ENCODE assay signal across 12 cellular contexts in genomic region chr11:76781046-76781801, GRCh38. TPM values are rescaled to one million over a fixed set of nuclear protein-coding genes. Genes with fewer than 3 reads are reported as not detected.
DNase-seq lines count a peak whose midpoint lies in the region; ATAC-seq and TF ChIP-seq lines count a peak whose summit lies in the region.
"Had no signal": no experiment of that assay in that cellular context is flagged by ENCODE, and none has a peak within 500 bp of the region (broad histone marks: within the 10 kb centered on the region; RNA-seq: fewer than 3 reads in every experiment).

No MANE protein-coding gene starts in this region.

- DNase-seq in heart left ventricle (no peak), cardiac septum (ENCODE audit: low spot score) (no peak), colonic mucosa (peak; percentile 79), mesenchymal stem cell (no peak), uterus (no peak), COR-L47 (lab: John Stamatoyannopoulos, UW) (no peak), mesenteric fat pad (ENCODE audit: low spot score) (no peak)
- DNase-seq: immature natural killer cell; NCI-H2171; stimulated activated CD4-positive, alpha-beta T cell treated with anti-CD3 and anti-CD28 coated beads, Interleukin-2, amount 100 ng/mL, for 48 hours had no signal

- TF ChIP-seq CTCF in heart left ventricle (IDR thresholded peaks at IDR 0.05) (no peak), colonic mucosa (IDR thresholded peaks at IDR 0.05) (no peak), uterus (IDR thresholded peaks at IDR 0.05) (no peak)

- intact Hi-C loops in heart left ventricle (cut with DNase I) (loop anchor here in 2 of 10 donors (5.0 kb wide), 2 partner anchors 34 to 39 kb away; no protein-coding TSS in a partner anchor), cardiac septum (cut with DNase I) (no loop called here), colonic mucosa (cut with DNase I) (no loop called here), uterus (cut with DNase I; ENCODE audit: low total_unique reads) (no loop called here)

- H2AFZ ChIP-seq in mesenchymal stem cell (ENCODE audit: low read depth, low read length), result no peak overlapping the region

- H3K4ac ChIP-seq in mesenchymal stem cell (ENCODE audit: low read depth in 1 of 2, low read length in 2 of 2), result peak overlapping the region in 1 of 2 experiments; percentile 19

- ATAC-seq in heart left ventricle (no peak), GM18907 (IDR thresholded peaks at IDR 0.05; ENCODE audit: unreplicated experiment) (no peak)
- ATAC-seq: Panc1 had no signal

- H3K18ac ChIP-seq in mesenchymal stem cell (ENCODE audit: low read depth in 1 of 2, low read length in 2 of 2), result peak overlapping the region; percentile 18 to 38

- peak overlapping the region; percentile 7 for H4K8ac ChIP-seq in mesenchymal stem cell (ENCODE audit: low read length)

- H3K9me3 ChIP-seq in heart left ventricle (peaks cover 0 to 16% (median 7%) of the 10 kb centered on the region in 12 donors), colonic mucosa (no peaks in the 10 kb centered on the region), mesenchymal stem cell (ENCODE audit: control insufficient read depth, low read length) (peaks cover 18% of the 10 kb centered on the region), uterus (no peaks in the 10 kb centered on the region)

- H3K9ac ChIP-seq in colonic mucosa (ENCODE audit: low read depth in 2 of 2, low read length in 2 of 2) (peak overlapping the region; percentile 25 to 89), mesenchymal stem cell (ENCODE audit: low read length) (peak overlapping the region; percentile 97)

- peaks cover 16% of the 10 kb centered on the region for H3K79me1 ChIP-seq in mesenchymal stem cell (replicated peaks; ENCODE audit: low read length, poor library complexity, severe bottlenecking)

- H3K4me1 ChIP-seq in heart left ventricle (peaks cover 0 to 54% (median 20%) of the 10 kb centered on the region in 12 donors), colonic mucosa (peaks cover 5% of the 10 kb centered on the region), mesenchymal stem cell (ENCODE audit: control insufficient read depth, insufficient read depth, low read depth, low read length) (peaks cover 16% of the 10 kb centered on the region), uterus (no peaks in the 10 kb centered on the region)

- H3K36me3 ChIP-seq in heart left ventricle, result no peaks in the 10 kb centered on the region
- no peaks in the 10 kb centered on the region for H3K36me3 ChIP-seq in colonic mucosa
- no peaks in the 10 kb centered on the region for H3K36me3 ChIP-seq in mesenchymal stem cell (ENCODE audit: control insufficient read depth in 1 of 2, insufficient read depth in 2 of 2, low read depth in 1 of 2, low read length in 2 of 2)
- no peaks in the 10 kb centered on the region for H3K36me3 ChIP-seq in uterus

- H2BK120ac ChIP-seq in mesenchymal stem cell (ENCODE audit: low read depth, low read length), result no peak overlapping the region

- H2BK5ac ChIP-seq in mesenchymal stem cell (ENCODE audit: low read depth, low read length, poor library complexity, severe bottlenecking), result no peak overlapping the region

- H3K14ac ChIP-seq in mesenchymal stem cell (ENCODE audit: low read length in 2 of 2), result peak overlapping the region in 1 of 2 experiments; percentile 62

- no peak overlapping the region for H4K91ac ChIP-seq in mesenchymal stem cell (ENCODE audit: low read length)

- H3K27me3 ChIP-seq in heart left ventricle, result peaks cover 0 to 23% (median 0%) of the 10 kb centered on the region in 9 donors
- H3K27me3 ChIP-seq in colonic mucosa, result no peaks in the 10 kb centered on the region
- no peaks in the 10 kb centered on the region for H3K27me3 ChIP-seq in mesenchymal stem cell (ENCODE audit: control insufficient read depth in 1 of 2, insufficient read depth in 1 of 2, low read length in 2 of 2)
- no peaks in the 10 kb centered on the region for H3K27me3 ChIP-seq in uterus

- peak overlapping the region in 9 of 12 donors; percentile 6 to 94 (median 82) for H3K27ac ChIP-seq in heart left ventricle
- H3K27ac ChIP-seq in colonic mucosa, result peak overlapping the region; percentile 93
- no peak overlapping the region for H3K27ac ChIP-seq in mesenchymal stem cell (ENCODE audit: low read length, poor library complexity, severe bottlenecking)
- peak overlapping the region; percentile 93 to 99 for H3K27ac ChIP-seq in uterus

- H2AK5ac ChIP-seq in mesenchymal stem cell (ENCODE audit: low read length, severe bottlenecking), result no peak overlapping the region

- WGBS in heart left ventricle, 4 donors, result 43 to 55% (median 53%) methylated on average over 8 of the region's 8 CpGs
- 55% methylated on average over 8 of the region's 8 CpGs for WGBS in mesenchymal stem cell

- H3K23ac ChIP-seq in mesenchymal stem cell (ENCODE audit: low read length in 2 of 2), result no peak overlapping the region

- H3K4me3 ChIP-seq in heart left ventricle (peak overlapping the region in 1 of 12 donors; percentile 94), colonic mucosa (no peak overlapping the region), mesenchymal stem cell (ENCODE audit: insufficient read depth in 1 of 2, low read depth in 1 of 2, low read length in 2 of 2) (peak overlapping the region in 1 of 2 experiments; percentile 80), uterus (no peak overlapping the region)

- H3K4me2 ChIP-seq in mesenchymal stem cell (ENCODE audit: low read length, poor library complexity, severe bottlenecking), result peak overlapping the region; percentile 89

- no peak for TF ChIP-seq POLR2A in heart left ventricle (IDR thresholded peaks at IDR 0.05)
- TF ChIP-seq POLR2A in uterus (IDR thresholded peaks at IDR 0.05), result no peak

- peak overlapping the region; percentile 19 for H2BK15ac ChIP-seq in mesenchymal stem cell (ENCODE audit: low read depth, poor library complexity, severe bottlenecking)

- peak overlapping the region; percentile 14 to 17 for H2BK12ac ChIP-seq in mesenchymal stem cell (ENCODE audit: low read length in 2 of 2)

RNA-seq across cellular contexts. Expression of gene TSKU, which starts 1.9 kb away (rescaled TPM):
- total RNA-seq in heart left ventricle, result 10 to 100 TPM in 5 of 9 donors, 1 to 10 TPM in 4; 4.5 to 39.8 (median 11.4) TPM
- 10 to 100 TPM in 1 of 2 donors, 1 to 10 TPM in 1; 6.7 to 11.2 TPM for polyA plus RNA-seq in heart left ventricle
- 6.9 TPM for total RNA-seq in cardiac septum
- 10 to 100 TPM; 39.6 to 41.3 TPM for total RNA-seq in colonic mucosa
- 47.5 TPM for polyA plus RNA-seq in mesenchymal stem cell (2013, experiment 1 of 2)
- polyA plus RNA-seq in mesenchymal stem cell (2013, experiment 2 of 2), result 48.4 TPM
- total RNA-seq in uterus, result 100 to 1,000 TPM in 1 of 4 donors, 10 to 100 TPM in 3; 19.4 to 108 (median 27.4) TPM
- total RNA-seq in mesenteric fat pad, result 185 TPM
- polyA plus RNA-seq: immature natural killer cell had no signal
